Comparison of ENCODE assay signal across 8 cellular contexts in genomic region chr16:46789499-46790414, GRCh38. TPM values are rescaled to one million over a fixed set of nuclear protein-coding genes. Genes with fewer than 3 reads are reported as not detected.
A peak's percentile ranks its signal among the peaks of the same experiment; 100 is the strongest.
DNase-seq lines count a peak whose midpoint lies in the region; ATAC-seq and TF ChIP-seq lines count a peak whose summit lies in the region.

No MANE protein-coding gene starts in this region.

- BruUV-seq in A673 (replicated peaks; lab: Mats Ljungman, UMichigan) (no TSS peak), PC-9 (replicated peaks; lab: Mats Ljungman, UMichigan) (no TSS peak)

- peaks cover 20% of the 10 kb centered on the region for H3K36me3 Mint-ChIP-seq in neural progenitor cell
- H3K36me3 Mint-ChIP-seq in stimulated activated naive CD8-positive, alpha-beta T cell treated with anti-CD3 and anti-CD28 coated beads, Interleukin-15, Interleukin-2, amounts not matched to agents 100 ng/mL and 50 ng/mL, for 24 hours (ENCODE audit: low read depth), result peaks cover 19% of the 10 kb centered on the region

- peak overlapping the region; percentile 26 for H3K27ac Mint-ChIP-seq in neural progenitor cell
- peak overlapping the region; percentile 60 for H3K27ac Mint-ChIP-seq in stimulated activated naive CD8-positive, alpha-beta T cell treated with anti-CD3 and anti-CD28 coated beads, Interleukin-15, Interleukin-2, amounts not matched to agents 100 ng/mL and 50 ng/mL, for 24 hours

- H3K4me3 ChIP-seq in A673 (ENCODE audit: low read depth, low read length, poor library complexity, severe bottlenecking) (peak overlapping the region; percentile 58), PC-9 (peak overlapping the region; percentile 84), fibroblast of the aortic adventitia (ENCODE audit: low read depth, low read length) (peak overlapping the region; percentile 70), neural progenitor cell (peak overlapping the region; percentile 62)

- H4K20me1 ChIP-seq in PC-9 (ENCODE audit: insufficient read depth), result no peaks in the 10 kb centered on the region
- H4K20me1 ChIP-seq in neural progenitor cell (ENCODE audit: low read depth), result no peaks in the 10 kb centered on the region

- H3K4me2 ChIP-seq in PC-9 (peak overlapping the region; percentile 86), neural progenitor cell (peak overlapping the region; percentile 76)

- peak; percentile 88 for ATAC-seq in GM18907 (IDR thresholded peaks at IDR 0.05; ENCODE audit: unreplicated experiment)
- ATAC-seq in HG03108 (IDR thresholded peaks at IDR 0.05; ENCODE audit: unreplicated experiment), result peak; percentile 85

- no peak for TF ChIP-seq CTCF in A673 (conservative IDR thresholded peaks at IDR 0.05; ENCODE audit: low read depth, low read length)
- TF ChIP-seq CTCF in PC-9 (conservative IDR thresholded peaks at IDR 0.05), result no peak
- TF ChIP-seq CTCF in fibroblast of the aortic adventitia (IDR thresholded peaks at IDR 0.05; ENCODE audit: insufficient read depth, low read length), result no peak
- no peak for TF ChIP-seq CTCF in neural progenitor cell (IDR thresholded peaks at IDR 0.05)

- peaks cover 14% of the 10 kb centered on the region for H3K4me1 Mint-ChIP-seq in neural progenitor cell
- H3K4me1 Mint-ChIP-seq in stimulated activated naive CD8-positive, alpha-beta T cell treated with anti-CD3 and anti-CD28 coated beads, Interleukin-15, Interleukin-2, amounts not matched to agents 100 ng/mL and 50 ng/mL, for 24 hours (ENCODE audit: low read depth), result peaks cover 29% of the 10 kb centered on the region

- intact Hi-C loops in A673 (cut with micrococcal nuclease; ENCODE audit: unreplicated experiment), result loop anchor here (10.0 kb wide), 1 partner anchor 105 kb away; the partner anchor contains the start of genes ORC6 and VPS35
- intact Hi-C loops in PC-9 (cut with micrococcal nuclease; ENCODE audit: unreplicated experiment), result no loop called here

- DNase-seq in A673 (ENCODE audit: low spot score), result peak; percentile 70
- DNase-seq in PC-9, result peak in 1 of 2 experiments; percentile 72
- DNase-seq in activated T-helper 9 cell treated with anti-CD3 and anti-CD28 coated beads, Interleukin-2, amount 50 U/mL, for 16 hours (ENCODE audit: low read depth), result peak; percentile 65
- peak; percentile 45 for DNase-seq in fibroblast of the aortic adventitia (ENCODE audit: low read depth)
- DNase-seq in neural progenitor cell (ENCODE audit: low spot score), result peak; percentile 80

- H3K4me1 ChIP-seq in A673 (ENCODE audit: insufficient read depth, low read length, poor library complexity, severe bottlenecking) (no peaks in the 10 kb centered on the region), PC-9 (replicated peaks; ENCODE audit: insufficient read depth) (peaks cover 4% of the 10 kb centered on the region; the same call in 1 of the 2 replicates), neural progenitor cell (peaks cover 6% of the 10 kb centered on the region)

- H3K27ac ChIP-seq in A673 (ENCODE audit: low read depth, low read length, poor library complexity, severe bottlenecking) (peak overlapping the region; percentile 27), PC-9 (no peak overlapping the region), neural progenitor cell (no peak overlapping the region)

- H3K9me2 ChIP-seq in PC-9 (ENCODE audit: insufficient read depth), result no peaks in the 10 kb centered on the region

- no peaks in the 10 kb centered on the region for H3K79me2 ChIP-seq in PC-9 (ENCODE audit: low read depth)
- no peaks in the 10 kb centered on the region for H3K79me2 ChIP-seq in neural progenitor cell (ENCODE audit: low read depth)

- H2AFZ ChIP-seq in PC-9, result peak overlapping the region; percentile 91
- peak overlapping the region; percentile 85 for H2AFZ ChIP-seq in neural progenitor cell (replicated peaks)

- H3K9me3 ChIP-seq in A673 (ENCODE audit: low read depth, low read length, poor library complexity, severe bottlenecking) (peaks cover 6% of the 10 kb centered on the region), PC-9 (ENCODE audit: insufficient read depth, low read depth) (0 out of 2 replicates have a peak, but pooled peaks cover 6% of the 10 kb centered on the region), neural progenitor cell (ENCODE audit: low read depth) (peaks cover 9% of the 10 kb centered on the region)

- no peaks in the 10 kb centered on the region for H3F3A ChIP-seq in PC-9 (ENCODE audit: insufficient read depth, low read depth)
- H3F3A ChIP-seq in neural progenitor cell (ENCODE audit: low read depth), result peaks cover 20% of the 10 kb centered on the region

- H3K27me3 ChIP-seq in A673 (replicated peaks; ENCODE audit: insufficient read depth, low read depth, low read length, poor library complexity) (no peaks in the 10 kb centered on the region), PC-9 (ENCODE audit: insufficient read depth, low read depth) (no peaks in the 10 kb centered on the region), neural progenitor cell (no peaks in the 10 kb centered on the region)

- H3K9me3 Mint-ChIP-seq in neural progenitor cell, result peaks cover 29% of the 10 kb centered on the region
- peaks cover 22% of the 10 kb centered on the region for H3K9me3 Mint-ChIP-seq in stimulated activated naive CD8-positive, alpha-beta T cell treated with anti-CD3 and anti-CD28 coated beads, Interleukin-15, Interleukin-2, amounts not matched to agents 100 ng/mL and 50 ng/mL, for 24 hours

- H3K4me3 Mint-ChIP-seq in neural progenitor cell, result peak overlapping the region; percentile 76
- peak overlapping the region; percentile 74 for H3K4me3 Mint-ChIP-seq in stimulated activated naive CD8-positive, alpha-beta T cell treated with anti-CD3 and anti-CD28 coated beads, Interleukin-15, Interleukin-2, amounts not matched to agents 100 ng/mL and 50 ng/mL, for 24 hours

- no peak overlapping the region for H3K9ac ChIP-seq in neural progenitor cell

- H3K36me3 ChIP-seq in A673 (ENCODE audit: insufficient read depth, low read length, poor library complexity, severe bottlenecking) (no peaks in the 10 kb centered on the region), PC-9 (ENCODE audit: low read depth) (no peaks in the 10 kb centered on the region), neural progenitor cell (peaks cover 4% of the 10 kb centered on the region)

- CTCF ChIA-PET in A673 (lab: Charles Lee) (interaction anchor here (1.1 kb wide), 1 partner anchor 12 kb away, joined by 3 read pairs; no protein-coding TSS in a partner anchor), PC-9 (lab: Charles Lee) (interaction anchor here (0.6 to 1.2 kb wide), 2 partner anchors 12 to 158 kb away, joined by 3 read pairs; no protein-coding TSS in a partner anchor)

- POLR2A ChIA-PET in A673 (lab: Charles Lee; ENCODE audit: low non-redundant PET) (no interaction called here), PC-9 (lab: Charles Lee; ENCODE audit: unreplicated experiment) (interaction anchor here (0.5 to 0.7 kb wide), 2 partner anchors 8 to 112 kb away, joined by 3 to 11 read pairs; no protein-coding TSS in a partner anchor)

- H3K27me3 Mint-ChIP-seq in neural progenitor cell (ENCODE audit: insufficient read depth, low read depth), result peaks cover 2% of the 10 kb centered on the region
- H3K27me3 Mint-ChIP-seq in stimulated activated naive CD8-positive, alpha-beta T cell treated with anti-CD3 and anti-CD28 coated beads, Interleukin-15, Interleukin-2, amounts not matched to agents 100 ng/mL and 50 ng/mL, for 24 hours, result no peaks in the 10 kb centered on the region

RNA-seq across cellular contexts. Expression of gene C16orf87, which starts 41.2 kb away (rescaled TPM):
- total RNA-seq in A673 (2021), result 27.1 and 30.5 TPM in 2 replicates
- 7.8 and 8.6 TPM in 2 replicates for total RNA-seq in PC-9 (2021)
- 9.6 and 10.1 TPM in 2 replicates for total RNA-seq in fibroblast of the aortic adventitia (ENCODE audit: low replicate concordance)
- 40.9 and 66.7 TPM in 2 replicates for total RNA-seq in neural progenitor cell (ENCODE audit: low replicate concordance)

RNA-seq across cellular contexts. Expression of gene MYLK3, which starts 41.6 kb away (rescaled TPM):
- total RNA-seq in A673 (2021) (0.77 and 1.0 TPM in 2 replicates), PC-9 (2021) (0.28 and 0.68 TPM in 2 replicates), fibroblast of the aortic adventitia (ENCODE audit: low replicate concordance) (under 0.01 TPM in 1 of 2 replicates, not detected in the other), neural progenitor cell (ENCODE audit: low replicate concordance) (0.28 and 1.6 TPM in 2 replicates)
